In genomic region chr2:27051902-27052645, GRCh38 we compare ENCODE assay signal across 8 cellular contexts.
DNase-seq lines count a peak whose midpoint lies in the region; ATAC-seq and TF ChIP-seq lines count a peak whose summit lies in the region.

No MANE protein-coding gene starts in this region.

- H3K4me3 ChIP-seq in KMS-11 (IDR thresholded peaks at IDR 0.05; ENCODE audit: insufficient read depth, low read depth, low read length) (peak overlapping the region; percentile 91), astrocyte of the cerebellum (ENCODE audit: low read depth, low read length) (peak overlapping the region; percentile 92), iPS-20b (ENCODE audit: low read length) (peak overlapping the region; percentile 73), skin epidermis (peak overlapping the region; percentile 65 to 96 (median 84))

- H3K27me3 ChIP-seq in KMS-11 (ENCODE audit: insufficient read depth, low read depth) (no peaks in the 10 kb centered on the region), iPS-20b (ENCODE audit: insufficient read depth, low read length) (no peaks in the 10 kb centered on the region)

- peak overlapping the region; percentile 87 for H3K4me2 ChIP-seq in KMS-11

- TF ChIP-seq CTCF in KMS-11 (conservative IDR thresholded peaks at IDR 0.05; ENCODE audit: low read depth, low read length) (no peak), astrocyte of the cerebellum (IDR thresholded peaks at IDR 0.05; ENCODE audit: low read depth, low read length, missing control alignments) (no peak)

- DNase-seq in GM03348 (ENCODE audit: low spot score): peak; percentile 26
- DNase-seq in astrocyte of the cerebellum (ENCODE audit: low read depth): no peak
- no peak for DNase-seq in HPDE6-E6E7 (ENCODE audit: extremely low spot score)

- H3K9ac ChIP-seq in KMS-11 (peak overlapping the region; percentile 33; the same call in 1 of the 2 replicates), iPS-20b (ENCODE audit: low read depth, low read length) (peak overlapping the region; percentile 87)

- H4K20me1 ChIP-seq in KMS-11 (ENCODE audit: insufficient read depth): no peaks in the 10 kb centered on the region

- H3K9me3 ChIP-seq in iPS-20b (ENCODE audit: insufficient read depth, low read depth, low read length): no peaks in the 10 kb centered on the region

- no peak for ATAC-seq in HG02623 (IDR thresholded peaks at IDR 0.05; ENCODE audit: unreplicated experiment)
- no peak for ATAC-seq in HG02678 (IDR thresholded peaks at IDR 0.05; ENCODE audit: unreplicated experiment)

- H3K36me3 ChIP-seq in KMS-11 (ENCODE audit: insufficient read depth) (no peaks in the 10 kb centered on the region), iPS-20b (ENCODE audit: insufficient read depth, low read depth, low read length) (peaks cover 37% of the 10 kb centered on the region)

- peaks cover 6% of the 10 kb centered on the region for H3K4me1 ChIP-seq in KMS-11 (ENCODE audit: low read depth, poor library complexity, severe bottlenecking)
- H3K4me1 ChIP-seq in iPS-20b (ENCODE audit: insufficient read depth, low read length): no peaks in the 10 kb centered on the region

- in situ Hi-C loops in astrocyte of the cerebellum (cut with HindIII; ENCODE audit: low sequenced_read_pairs): no loop called here

- H3K27ac ChIP-seq in KMS-11 (no peak overlapping the region), iPS-20b (ENCODE audit: low read length) (no peak overlapping the region), skin epidermis (peak overlapping the region; percentile 65 to 92 (median 84))

- H3K79me2 ChIP-seq in KMS-11 (ENCODE audit: insufficient read depth, low read depth): no peaks in the 10 kb centered on the region

- peak overlapping the region; percentile 80; the same call in 1 of the 2 replicates for H2AFZ ChIP-seq in KMS-11 (ENCODE audit: low read depth)

Comparison
In these comparisons a context has a peak if more than half of its experiments do, and no peak if none do; other contexts are left out.
1. H3K27ac ChIP-seq: peak in skin epidermis (21 of 21); none in KMS-11 (single experiment) and iPS-20b (single experiment).
2. Peak in every context shown above with its lines, with median percentiles within 50 percentile points of each other: H3K4me3 ChIP-seq.